In genomic region chr17:79006794-79007503, GRCh38 we compare ENCODE assay signal across 13 cellular contexts. TPM values are rescaled to one million over a fixed set of nuclear protein-coding genes. Genes with fewer than 3 reads are reported as not detected.
A peak's percentile ranks its signal among the peaks of the same experiment; 100 is the strongest.
DNase-seq lines count a peak whose midpoint lies in the region; ATAC-seq, FAIRE-seq and TF ChIP-seq lines count a peak whose summit lies in the region.
"Had no signal": no experiment of that assay in that cellular context is flagged by ENCODE, and none has a peak within 500 bp of the region (broad histone marks: within the 10 kb centered on the region; RNA-seq: fewer than 3 reads in every experiment).

No MANE protein-coding gene starts in this region.

- FAIRE-seq in HTR-8/SVneo (lab: Jason Lieb, UNC): no peak

- peaks cover 36% of the 10 kb centered on the region for H3K36me3 Mint-ChIP-seq in activated T-cell treated with anti-CD3 and anti-CD28 coated beads, Interleukin-2, amount 50 U/mL, for 24 hours (ENCODE audit: low read depth)
- peaks cover 12% of the 10 kb centered on the region for H3K36me3 Mint-ChIP-seq in activated naive CD8-positive, alpha-beta T cell treated with anti-CD3 and anti-CD28 coated beads, Interleukin-2, amount 10 ng/mL, durations not matched to agents 7 days and 5 days
- no peaks in the 10 kb centered on the region for H3K36me3 Mint-ChIP-seq in natural killer cell treated with Interleukin-12 subunit alpha and Interleukin-12 subunit beta and Interleukin-15 and Interleukin-18, amount 100 ng/mL, for 72 hours

- POLR2A ChIA-PET in activated naive CD8-positive, alpha-beta T cell treated with anti-CD3 and anti-CD28 coated beads, Interleukin-2, amount 10 ng/mL, durations not matched to agents 7 days and 5 days (lab: Charles Lee): interaction anchor here (1.0 kb wide), 1 partner anchor 27 kb away, joined by 3 read pairs; the partner anchor contains the start of gene LGALS3BP

- peak overlapping the region; percentile 64 for H3K27ac Mint-ChIP-seq in activated T-cell treated with anti-CD3 and anti-CD28 coated beads, Interleukin-2, amount 50 U/mL, for 24 hours
- H3K27ac Mint-ChIP-seq in activated naive CD8-positive, alpha-beta T cell treated with anti-CD3 and anti-CD28 coated beads, Interleukin-2, amount 10 ng/mL, durations not matched to agents 7 days and 5 days: peak overlapping the region; percentile 76
- H3K27ac Mint-ChIP-seq in natural killer cell treated with Interleukin-12 subunit alpha and Interleukin-12 subunit beta and Interleukin-15 and Interleukin-18, amount 100 ng/mL, for 72 hours: peak overlapping the region; percentile 87 to 96

- peaks cover 28% of the 10 kb centered on the region for H3K4me1 ChIP-seq in testis

- H3K4me3 Mint-ChIP-seq in activated T-cell treated with anti-CD3 and anti-CD28 coated beads, Interleukin-2, amount 50 U/mL, for 24 hours: peak overlapping the region; percentile 84
- H3K4me3 Mint-ChIP-seq in activated naive CD8-positive, alpha-beta T cell treated with anti-CD3 and anti-CD28 coated beads, Interleukin-2, amount 10 ng/mL, durations not matched to agents 7 days and 5 days: peak overlapping the region; percentile 71
- peak overlapping the region; percentile 55 for H3K4me3 Mint-ChIP-seq in natural killer cell treated with Interleukin-12 subunit alpha and Interleukin-12 subunit beta and Interleukin-15 and Interleukin-18, amount 100 ng/mL, for 72 hours

- TF ChIP-seq POLR2A in testis (IDR thresholded peaks at IDR 0.05): no peak

- H3K27ac ChIP-seq in testis: no peak overlapping the region
- H3K27ac ChIP-seq: ascending aorta, KMS-11 had no signal

- H3K4me3 ChIP-seq in testis: no peak overlapping the region

- no peaks in the 10 kb centered on the region for H3K27me3 Mint-ChIP-seq in activated T-cell treated with anti-CD3 and anti-CD28 coated beads, Interleukin-2, amount 50 U/mL, for 24 hours
- no peaks in the 10 kb centered on the region for H3K27me3 Mint-ChIP-seq in activated naive CD8-positive, alpha-beta T cell treated with anti-CD3 and anti-CD28 coated beads, Interleukin-2, amount 10 ng/mL, durations not matched to agents 7 days and 5 days
- H3K27me3 Mint-ChIP-seq in natural killer cell treated with Interleukin-12 subunit alpha and Interleukin-12 subunit beta and Interleukin-15 and Interleukin-18, amount 100 ng/mL, for 72 hours: no peaks in the 10 kb centered on the region

- no peak for ATAC-seq in activated naive CD8-positive, alpha-beta T cell treated with anti-CD3 and anti-CD28 coated beads, Interleukin-2, amount 10 ng/mL, durations not matched to agents 7 days and 5 days (ENCODE audit: low read depth)
- ATAC-seq in natural killer cell treated with Interleukin-12 subunit alpha and Interleukin-12 subunit beta and Interleukin-15 and Interleukin-18, amount 100 ng/mL, for 72 hours: no peak
- no peak for ATAC-seq in GM19328 (IDR thresholded peaks at IDR 0.05; ENCODE audit: unreplicated experiment)
- ATAC-seq: activated CD4-positive, CD25-positive, alpha-beta regulatory T cell treated with anti-CD3 and anti-CD28 coated beads, Interleukin-2, amount 50 U/mL, for 24 hours had no signal

- 86 to 88% methylated on average over 19 of the region's 19 CpGs for WGBS in testis, 2 donors

- H3K36me3 ChIP-seq in testis (ENCODE audit: low read depth, missing control alignments): no peaks in the 10 kb centered on the region

- no peaks in the 10 kb centered on the region for H3K27me3 ChIP-seq in testis
- H3K27me3 ChIP-seq: ascending aorta had no signal

- H3K4me1 Mint-ChIP-seq in activated T-cell treated with anti-CD3 and anti-CD28 coated beads, Interleukin-2, amount 50 U/mL, for 24 hours (ENCODE audit: low read depth): peaks cover 57% of the 10 kb centered on the region
- H3K4me1 Mint-ChIP-seq in activated naive CD8-positive, alpha-beta T cell treated with anti-CD3 and anti-CD28 coated beads, Interleukin-2, amount 10 ng/mL, durations not matched to agents 7 days and 5 days: peaks cover 39% of the 10 kb centered on the region
- peaks cover 40 to 51% of the 10 kb centered on the region in 2 donors for H3K4me1 Mint-ChIP-seq in natural killer cell treated with Interleukin-12 subunit alpha and Interleukin-12 subunit beta and Interleukin-15 and Interleukin-18, amount 100 ng/mL, for 72 hours (ENCODE audit: low read depth in 2 of 2)

- TF ChIP-seq CTCF in testis (IDR thresholded peaks at IDR 0.05): no peak

- H3K9me3 Mint-ChIP-seq in activated T-cell treated with anti-CD3 and anti-CD28 coated beads, Interleukin-2, amount 50 U/mL, for 24 hours: no peaks in the 10 kb centered on the region
- H3K9me3 Mint-ChIP-seq in activated naive CD8-positive, alpha-beta T cell treated with anti-CD3 and anti-CD28 coated beads, Interleukin-2, amount 10 ng/mL, durations not matched to agents 7 days and 5 days: no peaks in the 10 kb centered on the region
- no peaks in the 10 kb centered on the region for H3K9me3 Mint-ChIP-seq in natural killer cell treated with Interleukin-12 subunit alpha and Interleukin-12 subunit beta and Interleukin-15 and Interleukin-18, amount 100 ng/mL, for 72 hours

- DNase-seq in activated T-cell treated with anti-CD3 and anti-CD28 coated beads, Interleukin-2, amount 50 U/mL, for 24 hours: peak; percentile 20
- no peak for DNase-seq in activated T-cell treated with anti-CD3 and anti-CD28 coated beads, Interleukin-2, amount 50 U/mL, for 48 hours
- no peak for DNase-seq in activated naive CD8-positive, alpha-beta T cell treated with anti-CD3 and anti-CD28 coated beads, Interleukin-2, amount 10 ng/mL, durations not matched to agents 7 days and 5 days
- no peak for DNase-seq in natural killer cell treated with Interleukin-12 subunit alpha and Interleukin-12 subunit beta and Interleukin-15 and Interleukin-18, amount 100 ng/mL, for 72 hours (ENCODE audit: low spot score)
- DNase-seq in testis (peak; percentile 11), HTR-8/SVneo (ENCODE audit: insufficient read length, low spot score) (no peak), ACHN (no peak)
- DNase-seq: NCI-H2227 treated with DMSO at 0.1 percent for 48 hours; stimulated activated CD4-positive, alpha-beta T cell treated with anti-CD3 and anti-CD28 coated beads, Interleukin-4, amount 100 ng/mL, for 24 hours had no signal

- intact Hi-C loops in testis (cut with DNase I; ENCODE audit: low total_unique reads): no loop called here

- H3K9me3 ChIP-seq in testis: no peaks in the 10 kb centered on the region
- H3K9me3 ChIP-seq: ascending aorta had no signal

- in situ Hi-C loops in ACHN (cut with HindIII; ENCODE audit: low pct_ligation_motif_present, low pct_unique_long_range_greater_than_20kb, low sequenced_read_pairs): no loop called here

RNA-seq across cellular contexts. Expression of gene CANT1, which starts 2.6 kb away (rescaled TPM):
- 10 to 100 TPM; 56.0 to 61.5 TPM for total RNA-seq in activated naive CD8-positive, alpha-beta T cell treated with anti-CD3 and anti-CD28 coated beads, Interleukin-2, amount 10 ng/mL, durations not matched to agents 7 days and 5 days
- 10 to 100 TPM; 65.7 to 72.3 TPM for total RNA-seq in natural killer cell treated with Interleukin-12 subunit alpha and Interleukin-12 subunit beta and Interleukin-15 and Interleukin-18, amount 100 ng/mL, for 72 hours
- 10 to 100 TPM; 60.6 to 64.1 TPM for total RNA-seq in testis
- 80.5 TPM for polyA plus RNA-seq in testis (ENCODE audit: insufficient read depth, low read depth, low replicate concordance)

RNA-seq across cellular contexts. Expression of gene C1QTNF1, which starts 17.0 kb away (rescaled TPM):
- not detected for total RNA-seq in activated naive CD8-positive, alpha-beta T cell treated with anti-CD3 and anti-CD28 coated beads, Interleukin-2, amount 10 ng/mL, durations not matched to agents 7 days and 5 days
- not detected for total RNA-seq in natural killer cell treated with Interleukin-12 subunit alpha and Interleukin-12 subunit beta and Interleukin-15 and Interleukin-18, amount 100 ng/mL, for 72 hours
- total RNA-seq in testis: 1 to 10 TPM; 9.1 to 9.8 TPM
- 22.5 TPM for polyA plus RNA-seq in testis (ENCODE audit: insufficient read depth, low read depth, low replicate concordance)

RNA-seq across cellular contexts. Expression of gene LGALS3BP, which starts 27.2 kb away (rescaled TPM):
- 100 to 1,000 TPM; 193 to 222 TPM for total RNA-seq in activated naive CD8-positive, alpha-beta T cell treated with anti-CD3 and anti-CD28 coated beads, Interleukin-2, amount 10 ng/mL, durations not matched to agents 7 days and 5 days
- total RNA-seq in natural killer cell treated with Interleukin-12 subunit alpha and Interleukin-12 subunit beta and Interleukin-15 and Interleukin-18, amount 100 ng/mL, for 72 hours: 1 to 10 TPM; 3.4 to 6.7 TPM
- total RNA-seq in testis: 100 to 1,000 TPM; 498 to 845 TPM
- 328 TPM for polyA plus RNA-seq in testis (ENCODE audit: insufficient read depth, low read depth, low replicate concordance)

Comparison
In these comparisons a context has a peak if more than half of its experiments do, and no peak if none do; other contexts are left out.
1. DNase-seq: peak in activated T-cell treated with anti-CD3 and anti-CD28 coated beads, Interleukin-2, amount 50 U/mL, for 24 hours (single experiment) and testis (single experiment); none in activated T-cell treated with anti-CD3 and anti-CD28 coated beads, Interleukin-2, amount 50 U/mL, for 48 hours (0 of 2), activated naive CD8-positive, alpha-beta T cell treated with anti-CD3 and anti-CD28 coated beads, Interleukin-2, amount 10 ng/mL, durations not matched to agents 7 days and 5 days (single experiment), natural killer cell treated with Interleukin-12 subunit alpha and Interleukin-12 subunit beta and Interleukin-15 and Interleukin-18, amount 100 ng/mL, for 72 hours (single experiment), HTR-8/SVneo (single experiment) and ACHN (single experiment).
2. RNA of gene C1QTNF1, which starts 17.0 kb away (total RNA-seq): 9.1 to 9.8 TPM in testis; not detected in activated naive CD8-positive, alpha-beta T cell treated with anti-CD3 and anti-CD28 coated beads, Interleukin-2, amount 10 ng/mL, durations not matched to agents 7 days and 5 days and not detected in natural killer cell treated with Interleukin-12 subunit alpha and Interleukin-12 subunit beta and Interleukin-15 and Interleukin-18, amount 100 ng/mL, for 72 hours; every median in the first group is over 10 times any median in the second.
3. RNA of gene LGALS3BP, which starts 27.2 kb away (total RNA-seq): 498 to 845 TPM in testis and 193 to 222 TPM in activated naive CD8-positive, alpha-beta T cell treated with anti-CD3 and anti-CD28 coated beads, Interleukin-2, amount 10 ng/mL, durations not matched to agents 7 days and 5 days; 3.4 to 6.7 TPM in natural killer cell treated with Interleukin-12 subunit alpha and Interleukin-12 subunit beta and Interleukin-15 and Interleukin-18, amount 100 ng/mL, for 72 hours; every median in the first group is over 10 times any median in the second.
4. Peak in every context shown above with its lines, with median percentiles within 50 percentile points of each other: H3K27ac Mint-ChIP-seq and H3K4me3 Mint-ChIP-seq.